Comparison of ENCODE assay signal across 1 cellular context in the genomic region with DNA sequence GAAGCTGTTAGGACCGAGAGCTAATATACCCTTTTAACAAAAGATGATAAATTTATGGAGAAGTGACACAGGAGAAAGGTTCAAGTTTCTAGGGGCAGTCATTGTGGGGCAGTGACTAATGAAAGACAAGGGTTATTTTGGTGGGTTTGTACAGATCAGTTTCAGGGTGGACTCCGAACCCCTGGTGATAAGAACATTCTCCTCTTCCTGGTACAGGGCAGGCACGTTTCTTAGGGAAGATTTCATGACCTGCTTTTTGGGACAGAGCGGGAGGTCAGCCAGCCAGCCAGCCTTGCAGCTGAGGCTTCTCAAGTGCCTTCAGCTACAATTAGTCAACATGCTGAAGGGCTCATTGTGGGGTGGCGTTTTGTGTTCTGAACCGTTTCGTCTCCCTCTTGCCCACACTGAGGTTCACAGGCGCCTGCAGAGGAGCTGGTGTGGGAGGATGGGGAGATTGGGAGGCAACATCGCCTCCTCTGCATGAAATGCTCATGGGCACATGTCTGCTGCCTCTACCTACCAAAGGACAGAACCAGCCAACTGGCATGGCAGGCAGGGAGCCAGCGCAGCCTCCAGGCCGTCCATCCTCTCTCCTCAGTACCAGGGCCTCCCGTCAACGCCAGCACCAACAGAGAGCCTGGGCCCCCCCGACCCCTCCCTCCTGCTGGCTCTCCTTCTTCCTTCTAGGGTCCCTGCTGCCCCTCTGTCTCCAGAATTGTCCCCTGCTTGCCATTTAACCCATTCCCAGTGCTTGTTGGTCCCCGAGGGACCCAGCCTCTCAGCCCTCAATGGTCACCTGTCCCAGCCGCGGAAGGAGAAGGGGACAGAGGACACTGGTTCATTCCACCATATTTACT.
TF ChIP-seq lines count a peak whose summit lies in the region.

No MANE protein-coding gene starts in this region.

TF ChIP-seq in WTC11, 78 proteins besides CTCF, POLR2A, EP300 and RAD21:
- TF ChIP-seq NR2C2 (CRISPR knock-in tag; IDR thresholded peaks at IDR 0.05), result no peak
